8 cellular contexts compared by ENCODE assay signal in the genomic region with DNA sequence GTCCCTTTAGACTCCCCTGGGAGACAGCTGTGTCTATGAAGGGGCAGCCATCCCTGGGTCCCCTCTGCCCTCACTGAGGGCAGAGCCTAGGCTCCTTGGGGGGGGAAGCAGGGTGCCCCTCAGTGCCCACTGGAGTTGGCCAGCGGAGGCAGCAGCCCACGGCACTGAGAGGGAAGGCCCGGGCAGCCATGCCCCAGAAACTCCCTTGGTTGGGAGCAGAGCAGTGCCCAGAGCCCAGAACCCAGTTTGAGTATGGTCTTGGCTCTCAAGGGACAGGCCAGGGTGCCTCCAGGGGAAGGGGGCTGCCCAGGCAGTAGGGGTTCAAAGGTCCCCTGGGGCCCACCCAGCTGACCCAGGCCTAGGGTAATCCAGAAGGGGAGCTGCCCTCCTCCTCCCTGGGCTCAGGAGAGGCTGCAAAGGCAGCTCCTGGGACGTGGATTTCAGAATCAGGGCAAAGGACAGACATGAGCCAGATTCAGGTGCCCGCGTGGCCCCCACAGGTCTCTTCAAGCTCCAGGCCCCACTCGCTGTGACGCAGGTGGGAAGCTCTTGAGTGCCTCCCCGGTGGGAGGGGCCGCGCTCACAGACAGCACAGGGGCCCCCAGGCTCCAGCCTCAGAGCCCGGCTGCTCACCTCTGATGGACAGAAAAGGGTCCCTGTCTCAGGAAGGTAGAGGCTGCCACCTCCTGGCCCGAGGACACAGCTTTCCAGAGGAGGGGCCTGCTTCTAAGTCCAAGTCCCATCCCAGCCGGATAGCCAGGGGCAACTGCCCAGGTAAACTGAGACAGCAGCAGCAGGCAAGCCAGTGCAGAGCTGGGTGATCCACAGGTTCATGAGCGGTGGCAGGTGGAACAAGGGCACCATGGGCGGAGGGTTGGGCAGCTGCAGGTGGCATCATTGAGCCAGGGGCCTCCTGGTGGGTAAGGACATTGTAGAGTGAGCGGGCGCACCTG. TPM values are rescaled to one million over a fixed set of nuclear protein-coding genes. Genes with fewer than 3 reads are reported as not detected.
DNase-seq lines count a peak whose midpoint lies in the region; ATAC-seq and TF ChIP-seq lines count a peak whose summit lies in the region.

No MANE protein-coding gene starts in this region.

- H3K27ac ChIP-seq in 22Rv1 = no peak overlapping the region
- peak overlapping the region in 4 of 8 donors; percentile 14 to 95 (median 90) for H3K27ac ChIP-seq in spleen
- no peak overlapping the region for H3K27ac ChIP-seq in MM.1S (ENCODE audit: low read length)

- H3F3A ChIP-seq in MM.1S (ENCODE audit: insufficient read depth, low read length) = no peaks in the 10 kb centered on the region

- H3K27ac Mint-ChIP-seq in T-cell = peak overlapping the region; percentile 87 to 90

- peak; percentile 69 for TF ChIP-seq CTCF in 22Rv1 (IDR thresholded peaks at IDR 0.05)
- TF ChIP-seq CTCF in GM12864 (IDR thresholded peaks at IDR 0.05; ENCODE audit: low read depth, low read length, missing control alignments) = peak; percentile 23
- peak in 10 of 11 experiments; percentile 35 to 61 (median 44) for TF ChIP-seq CTCF in spleen (IDR thresholded peaks at IDR 0.05 in 8 of 11, conservative IDR thresholded peaks at IDR 0.05 in 3 of 11)
- TF ChIP-seq CTCF in MM.1S (IDR thresholded peaks at IDR 0.05; ENCODE audit: low read length) = no peak

- no peak for DNase-seq in GM12864 (ENCODE audit: low read depth)
- peak in 13 of 34 experiments; percentile 17 to 54 (median 37) for DNase-seq in T-cell
- DNase-seq in glomerular visceral epithelial cell (ENCODE audit: extremely low spot score) = peak; percentile 10
- DNase-seq in spleen = peak; percentile 80
- no peak for DNase-seq in foreskin melanocyte
- no peak for DNase-seq in NCI-H510A treated with DMSO at 0.1 percent for 48 hours (lab: John Stamatoyannopoulos, UW)
- DNase-seq in MM.1S = no peak

- H3K9me3 ChIP-seq in spleen (no peaks in the 10 kb centered on the region), MM.1S (replicated peaks; ENCODE audit: insufficient read depth, low read length) (no peaks in the 10 kb centered on the region)

- intact Hi-C loops in spleen (cut with DNase I; ENCODE audit: low total_unique reads) = no loop called here

- H3K36me3 ChIP-seq in spleen = peaks cover 0 to 32% (median 0%) of the 10 kb centered on the region in 6 donors
- no peaks in the 10 kb centered on the region for H3K36me3 ChIP-seq in MM.1S (replicated peaks; ENCODE audit: insufficient read depth, low read length)

- H3K4me2 ChIP-seq in MM.1S (ENCODE audit: low read depth, low read length) = no peak overlapping the region

- H3K4me1 ChIP-seq in spleen (peaks cover 22 to 67% (median 53%) of the 10 kb centered on the region in 6 donors), MM.1S (ENCODE audit: low read length) (no peaks in the 10 kb centered on the region)

- no peak for TF ChIP-seq POLR2A in spleen (IDR thresholded peaks at IDR 0.05)

- POLR2A ChIA-PET in T-cell (lab: Charles Lee) = no interaction called here

- peak overlapping the region; percentile 53 to 98 (median 55) for H3K4me3 Mint-ChIP-seq in T-cell

- H3K4me3 ChIP-seq in GM12864 (ENCODE audit: low read depth, low read length) = no peak overlapping the region
- peak overlapping the region in 2 of 8 donors; percentile 6 to 30 for H3K4me3 ChIP-seq in spleen
- no peak overlapping the region for H3K4me3 ChIP-seq in MM.1S (ENCODE audit: low read length)

- H3K9me2 ChIP-seq in MM.1S (replicated peaks; ENCODE audit: insufficient read depth, low read length) = no peaks in the 10 kb centered on the region

- H3K4me1 Mint-ChIP-seq in T-cell = peaks cover 27 to 61% (median 57%) of the 10 kb centered on the region in 3 donors

- H3K27me3 Mint-ChIP-seq in T-cell = no peaks in the 10 kb centered on the region

- H3K36me3 Mint-ChIP-seq in T-cell = peaks cover 6% of the 10 kb centered on the region

- no peaks in the 10 kb centered on the region for H3K27me3 ChIP-seq in spleen (replicated peaks in 1 of 7)
- peaks cover 91% of the 10 kb centered on the region for H3K27me3 ChIP-seq in MM.1S (replicated peaks; ENCODE audit: insufficient read depth, low read length)

- no peaks in the 10 kb centered on the region for H3K79me2 ChIP-seq in MM.1S (ENCODE audit: low read length)

- 61 to 77% (median 75%) methylated on average over 4 to 18 of the region's 18 CpGs for WGBS in spleen, 5 donors

- CTCF ChIA-PET in T-cell (lab: Charles Lee) = interaction anchor here in 1 of 2 donors (0.6 kb wide), 1 partner anchor 11 kb away, joined by 3 read pairs; no protein-coding TSS in a partner anchor

- no peak overlapping the region for H2AFZ ChIP-seq in MM.1S (ENCODE audit: low read length)

- H3K9me3 Mint-ChIP-seq in T-cell = no peaks in the 10 kb centered on the region

- no peaks in the 10 kb centered on the region for H4K20me1 ChIP-seq in MM.1S (ENCODE audit: insufficient read depth, low read length)

- peak in 1 of 4 experiments; percentile 41 for ATAC-seq in T-cell (replicated peaks in 1 of 4)

- H3K9ac ChIP-seq in MM.1S (ENCODE audit: low read length) = no peak overlapping the region

RNA-seq across cellular contexts. Expression of a gene that starts 2.6 kb away (rescaled TPM):
- 100 to 1,000 TPM in 2 of 5 donors, 10 to 100 TPM in 3; 62.3 to 133 (median 88.9) TPM for total RNA-seq in T-cell
- total RNA-seq in spleen = 10 to 100 TPM; 10.6 to 24.9 (median 18.1) TPM
- polyA plus RNA-seq in spleen = 10 to 100 TPM in 1 of 3 donors, 1 to 10 TPM in 2; 8.6 to 12.1 (median 8.9) TPM

RNA-seq across cellular contexts. Expression of a gene that starts 2.7 kb away (rescaled TPM):
- total RNA-seq in T-cell = 100 to 1,000 TPM in 2 of 5 donors, 10 to 100 TPM in 3; 66.9 to 185 (median 92.3) TPM
- total RNA-seq in spleen = 10 to 100 TPM; 10.6 to 21.0 (median 17.6) TPM
- polyA plus RNA-seq in spleen = 10 to 100 TPM; 11.2 to 21.8 (median 14.1) TPM

RNA-seq across cellular contexts. Expression of a gene that starts 28.7 kb away (rescaled TPM):
- total RNA-seq in T-cell = 1 to 10 TPM in 1 of 5 donors, under 1 TPM in 4; 0.29 to 1.3 (median 0.51) TPM
- total RNA-seq in spleen = 1 to 10 TPM; 1.9 to 3.0 (median 2.3) TPM
- 1 to 10 TPM in 1 of 3 donors, under 1 TPM in 2; 0.68 to 1.3 (median 0.93) TPM for polyA plus RNA-seq in spleen

Comparison
In these comparisons a context has a peak if more than half of its experiments do, and no peak if none do; other contexts are left out.
1. DNase-seq: peak in glomerular visceral epithelial cell (single experiment) and spleen (single experiment); none in GM12864 (single experiment), foreskin melanocyte (single experiment), NCI-H510A treated with DMSO at 0.1 percent for 48 hours (single experiment) and MM.1S (single experiment).